In genomic region chr10:72297281-72297967, GRCh38 we compare ENCODE assay signal across 8 cellular contexts. TPM values are rescaled to one million over a fixed set of nuclear protein-coding genes. Genes with fewer than 3 reads are reported as not detected.
A peak's percentile ranks its signal among the peaks of the same experiment; 100 is the strongest.
DNase-seq lines count a peak whose midpoint lies in the region; ATAC-seq and TF ChIP-seq lines count a peak whose summit lies in the region.

No MANE protein-coding gene starts in this region.

- H3K4me3 ChIP-seq in KMS-11 (IDR thresholded peaks at IDR 0.05; ENCODE audit: insufficient read depth, low read depth, low read length) (no peak overlapping the region), lower leg skin (ENCODE audit: low read depth, poor library complexity, severe bottlenecking) (peak overlapping the region; percentile 52)

- intact Hi-C loops in lower leg skin (cut with DNase I; ENCODE audit: low total_unique reads), result no loop called here

- TF ChIP-seq CTCF in KMS-11 (conservative IDR thresholded peaks at IDR 0.05; ENCODE audit: low read depth, low read length) (no peak), lower leg skin (IDR thresholded peaks at IDR 0.05) (no peak)

- peaks cover 36% of the 10 kb centered on the region for H3K4me1 ChIP-seq in KMS-11 (ENCODE audit: low read depth, poor library complexity, severe bottlenecking)

- peak; percentile 49 for ATAC-seq in GM21619 (IDR thresholded peaks at IDR 0.05; ENCODE audit: unreplicated experiment)

- H3K27ac ChIP-seq in KMS-11 (peak overlapping the region; percentile 86), cingulate gyrus (ENCODE audit: low read depth, low read length) (peak overlapping the region; percentile 95)

- H3K27me3 ChIP-seq in KMS-11 (ENCODE audit: insufficient read depth, low read depth), result no peaks in the 10 kb centered on the region

- H3K79me2 ChIP-seq in KMS-11 (ENCODE audit: insufficient read depth, low read depth), result no peaks in the 10 kb centered on the region

- no peak for TF ChIP-seq POLR2A in lower leg skin (IDR thresholded peaks at IDR 0.05)

- peak overlapping the region; percentile 95 for H3K9ac ChIP-seq in KMS-11

- WGBS in lower leg skin, 2 donors, result 4 to 7% methylated on average over 29 to 44 of the region's 44 CpGs

- DNase-seq in COLO668 (lab: John Stamatoyannopoulos, UW; ENCODE audit: unreplicated experiment) (peak; percentile 30), lower leg skin (ENCODE audit: low spot score in 2 of 2) (peak; percentile 85 to 98), NCI-H2107 treated with DMSO at 0.1 percent for 48 hours (lab: John Stamatoyannopoulos, UW; ENCODE audit: unreplicated experiment) (no peak)
- peak; percentile 92 for DNase-seq in activated CD4-positive, CD25-positive, alpha-beta regulatory T cell treated with anti-CD3 and anti-CD28 coated beads, Interleukin-2, amount 50 U/mL, for 72 hours
- DNase-seq in stimulated activated CD4-positive, alpha-beta T cell treated with anti-CD3 and anti-CD28 coated beads, TNF-alpha, amount 100 ng/mL, for 24 hours (ENCODE audit: low read depth in 3 of 3), result peak; percentile 88 to 95 (median 93)

- 0 out of 2 replicates have a peak overlapping the region, but pooled peaks have one; percentile 44 for H2AFZ ChIP-seq in KMS-11 (ENCODE audit: low read depth)

- no peaks in the 10 kb centered on the region for H3K36me3 ChIP-seq in KMS-11 (ENCODE audit: insufficient read depth)

- H3K4me2 ChIP-seq in KMS-11, result peak overlapping the region; percentile 63

- H4K20me1 ChIP-seq in KMS-11 (ENCODE audit: insufficient read depth), result no peaks in the 10 kb centered on the region

RNA-seq across cellular contexts. Expression of gene DDIT4, which starts 23.7 kb away (rescaled TPM):
- 100 to 1,000 TPM; 274 to 929 (median 421) TPM for total RNA-seq in lower leg skin

RNA-seq across cellular contexts. Expression of gene DNAJB12, which starts 57.3 kb away (rescaled TPM):
- 10 to 100 TPM; 32.8 to 54.4 (median 48.1) TPM for total RNA-seq in lower leg skin
